Comparison of ENCODE assay signal across 24 cellular contexts in the genomic region with DNA sequence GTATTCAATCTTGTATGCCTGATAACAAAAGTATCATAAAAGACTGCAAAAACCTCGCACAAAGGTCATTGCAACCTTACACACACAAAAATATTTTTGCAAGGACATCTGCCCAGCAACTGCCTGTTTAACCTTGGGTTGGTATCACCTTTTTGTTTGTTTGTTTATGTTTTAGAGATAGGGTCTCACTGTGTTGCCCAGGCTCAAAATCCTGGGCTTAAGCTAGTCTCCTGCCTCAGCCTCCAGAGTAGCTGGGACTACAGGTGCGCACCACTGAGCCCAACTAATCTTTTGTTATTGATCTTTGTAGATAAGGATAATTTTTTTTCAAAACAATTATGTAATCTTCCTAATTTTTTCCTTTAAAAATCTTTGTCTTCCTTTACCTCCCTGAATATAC. TPM values are rescaled to one million over a fixed set of nuclear protein-coding genes. Genes with fewer than 3 reads are reported as not detected.
"Had no signal": no experiment of that assay in that cellular context is flagged by ENCODE, and none has a peak within 500 bp of the region (broad histone marks: within the 10 kb centered on the region; RNA-seq: fewer than 3 reads in every experiment).

No MANE protein-coding gene starts in this region.

- H3K4me3 Mint-ChIP-seq: IgD-negative memory B cell had no signal

- H3K4me1 Mint-ChIP-seq: IgD-negative memory B cell had no signal

- H3K4me3 ChIP-seq: K562, Peyer's patch, SJSA1, SK-N-MC had no signal

- H3K36me3 ChIP-seq: Peyer's patch, SJSA1 had no signal

- ATAC-seq: K562 had no signal

- H3K27ac ChIP-seq: KMS-11, Peyer's patch, SJSA1, SK-N-MC had no signal

- DNase-seq: Kasumi-1, MM.1S, NCI-H1092 treated with DMSO at 0.1 percent for 48 hours, NCI-H1436, NCI-H187, NCI-H2029, NCI-H2081 treated with DMSO at 0.1 percent for 48 hours, NCI-H2171, NCI-H226, NCI-H446, NCI-H510A, NCI-H524 treated with DMSO at 0.1 percent for 48 hours, NCI-H69, NCI-H774, Peyer's patch, Right ventricle myocardium superior, SIG-M5 had no signal

- H3K4me1 ChIP-seq: Peyer's patch, SJSA1 had no signal

- H3K4me2 ChIP-seq: KMS-11 had no signal

- H3K27ac Mint-ChIP-seq: IgD-negative memory B cell had no signal

- H3K27me3 ChIP-seq: Peyer's patch, SJSA1 had no signal

- H3K9me3 ChIP-seq: Peyer's patch, SJSA1 had no signal

RNA-seq across cellular contexts. Expression of a gene that starts 54.2 kb away (rescaled TPM):
- total RNA-seq: M059J, Peyer's patch, Right ventricle myocardium superior, RPMI7951, SJSA1 had no signal
- polyA plus RNA-seq: IgD-negative memory B cell, K562 had no signal
